Comparison of ENCODE assay signal across 2 cellular contexts in the genomic region with DNA sequence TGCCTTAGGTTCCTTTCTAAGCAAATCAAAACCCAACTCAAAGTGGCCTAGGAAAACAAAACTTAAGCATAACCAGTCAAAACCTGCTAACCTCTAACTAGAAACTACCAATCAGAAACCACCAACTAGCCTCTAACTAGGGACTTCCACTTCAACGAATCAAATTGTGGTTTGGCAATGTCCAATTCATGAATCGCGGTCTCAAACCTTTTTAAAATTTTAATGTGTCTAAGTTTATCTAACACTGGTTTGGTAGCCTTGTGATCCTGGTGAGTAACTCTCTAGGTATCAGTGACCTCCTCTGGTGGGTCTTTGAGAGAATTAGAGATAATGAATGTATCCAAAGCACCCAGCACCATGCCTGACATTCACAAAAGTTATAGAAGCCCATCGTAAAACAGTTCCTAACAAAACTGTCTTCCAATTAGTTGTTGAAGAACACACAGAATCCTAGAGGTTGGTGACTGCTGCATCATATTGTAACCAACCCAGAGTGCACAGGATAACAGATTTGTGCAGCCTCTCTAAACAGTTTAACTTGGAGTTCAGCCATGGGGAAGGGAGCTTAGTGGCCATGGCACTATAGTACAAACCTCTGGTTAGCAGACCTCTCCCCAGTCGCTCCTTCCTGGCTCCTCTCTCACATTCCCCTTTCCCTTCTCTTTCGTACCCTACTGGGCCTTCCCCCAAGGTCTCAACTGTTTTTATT.
TF ChIP-seq lines count a peak whose summit lies in the region.

No MANE protein-coding gene starts in this region.

TF ChIP-seq in H1, 55 proteins besides CTCF, POLR2A, EP300 and RAD21 (continued from another document):
- TF ChIP-seq USF2 (IDR thresholded peaks at IDR 0.05; ENCODE audit: low read length) (no peak), TAF7 (optimal IDR thresholded peaks at IDR 0.05; ENCODE audit: borderline replicate concordance, low read depth, low read length) (no peak), SAP30 (IDR thresholded peaks at IDR 0.05; ENCODE audit: insufficient read depth, insufficient replicate concordance, low read length) (no peak), CHD7 (IDR thresholded peaks at IDR 0.05; ENCODE audit: insufficient replicate concordance, low read length) (no peak)

TF ChIP-seq in HEK293T, 16 proteins besides CTCF, POLR2A, EP300 and RAD21 (continued from another document):
- TF ChIP-seq FOXM1 (IDR thresholded peaks at IDR 0.05; ENCODE audit: borderline replicate concordance) (no peak), HDGF (IDR thresholded peaks at IDR 0.05; ENCODE audit: borderline replicate concordance) (no peak), ELF4 (IDR thresholded peaks at IDR 0.05) (no peak), L3MBTL2 (conservative IDR thresholded peaks at IDR 0.05) (no peak), ZNF384 (IDR thresholded peaks at IDR 0.05) (no peak), SP1 (IDR thresholded peaks at IDR 0.05) (no peak), SUZ12 (IDR thresholded peaks at IDR 0.05) (no peak)
